8 cellular contexts compared by ENCODE assay signal in the genomic region with DNA sequence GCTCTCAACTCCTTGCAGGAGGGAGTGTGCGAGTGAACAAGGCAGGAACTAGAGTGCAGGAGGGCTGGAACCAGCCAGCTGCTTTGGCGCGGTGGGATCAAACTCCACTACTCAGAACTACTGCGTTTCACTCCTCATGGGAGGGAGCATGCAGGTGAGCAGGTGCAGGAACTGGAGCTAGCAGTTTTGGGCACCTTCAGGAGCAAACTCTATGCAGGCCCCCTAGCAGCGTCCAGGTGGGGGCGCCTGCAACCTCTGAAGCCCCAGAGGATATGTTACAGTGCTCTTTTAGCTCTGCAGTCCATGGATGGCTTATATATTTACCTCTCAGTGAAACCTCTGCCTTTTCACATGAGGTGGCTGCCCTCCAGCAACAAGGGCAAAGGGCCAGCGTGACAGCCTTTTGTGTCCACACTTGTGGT.
DNase-seq lines count a peak whose midpoint lies in the region; ATAC-seq and TF ChIP-seq lines count a peak whose summit lies in the region.

No MANE protein-coding gene starts in this region.

- peak; percentile 1 for DNase-seq in NCI-H1694 (lab: John Stamatoyannopoulos, UW)
- DNase-seq in NCI-H1694 treated with DMSO at 0.1 percent for 48 hours (lab: John Stamatoyannopoulos, UW) = no peak
- DNase-seq in NCI-H69 (lab: John Stamatoyannopoulos, UW) = peak; percentile 86
- peak; percentile 33 for DNase-seq in glutamatergic neuron
- DNase-seq in stimulated activated naive B cell treated with anti-CD40 and anti-IgM and Interleukin-4, amounts not matched to agents 10 μg/mL and 1 μg/mL and 100 μg/mL, for 72 hours = no peak
- DNase-seq in stimulated activated CD4-positive, alpha-beta T cell treated with anti-CD3 and anti-CD28 coated beads, Interleukin-2, amount 100 ng/mL, for 48 hours = no peak

- no peak for TF ChIP-seq CTCF in glutamatergic neuron (IDR thresholded peaks at IDR 0.05; ENCODE audit: partially characterized antibody, unreplicated experiment)

- peaks cover 2% of the 10 kb centered on the region for H3K27me3 Mint-ChIP-seq in glutamatergic neuron (ENCODE audit: unreplicated experiment)
- H3K27me3 Mint-ChIP-seq in stimulated activated naive B cell treated with anti-CD40 and anti-IgM and Interleukin-4, amounts not matched to agents 10 μg/mL and 1 μg/mL and 100 μg/mL, for 72 hours = peaks cover 3 to 5% of the 10 kb centered on the region in 2 donors

- H3K9me3 Mint-ChIP-seq in glutamatergic neuron (ENCODE audit: unreplicated experiment) = no peaks in the 10 kb centered on the region
- no peaks in the 10 kb centered on the region for H3K9me3 Mint-ChIP-seq in stimulated activated naive B cell treated with anti-CD40 and anti-IgM and Interleukin-4, amounts not matched to agents 10 μg/mL and 1 μg/mL and 100 μg/mL, for 72 hours

- ATAC-seq in stimulated activated naive B cell treated with anti-CD40 and anti-IgM and Interleukin-4, amounts not matched to agents 10 μg/mL and 1 μg/mL and 100 μg/mL, for 72 hours (replicated peaks) = peak; percentile 69 to 80
- ATAC-seq in GM18867 (IDR thresholded peaks at IDR 0.05; ENCODE audit: unreplicated experiment) (no peak), HG03565 (IDR thresholded peaks at IDR 0.05; ENCODE audit: unreplicated experiment) (no peak)

- no peaks in the 10 kb centered on the region for H3K36me3 Mint-ChIP-seq in glutamatergic neuron (ENCODE audit: unreplicated experiment)
- no peaks in the 10 kb centered on the region for H3K36me3 Mint-ChIP-seq in stimulated activated naive B cell treated with anti-CD40 and anti-IgM and Interleukin-4, amounts not matched to agents 10 μg/mL and 1 μg/mL and 100 μg/mL, for 72 hours

- H3K4me3 Mint-ChIP-seq in glutamatergic neuron (ENCODE audit: unreplicated experiment) = no peak overlapping the region
- H3K4me3 Mint-ChIP-seq in stimulated activated naive B cell treated with anti-CD40 and anti-IgM and Interleukin-4, amounts not matched to agents 10 μg/mL and 1 μg/mL and 100 μg/mL, for 72 hours = no peak overlapping the region

- peaks cover 7% of the 10 kb centered on the region for H3K4me1 Mint-ChIP-seq in glutamatergic neuron (ENCODE audit: low read depth, unreplicated experiment)
- H3K4me1 Mint-ChIP-seq in stimulated activated naive B cell treated with anti-CD40 and anti-IgM and Interleukin-4, amounts not matched to agents 10 μg/mL and 1 μg/mL and 100 μg/mL, for 72 hours = peaks cover 0 to 2% of the 10 kb centered on the region in 2 donors

- no peak overlapping the region for H3K27ac Mint-ChIP-seq in glutamatergic neuron (ENCODE audit: unreplicated experiment)
- H3K27ac Mint-ChIP-seq in stimulated activated naive B cell treated with anti-CD40 and anti-IgM and Interleukin-4, amounts not matched to agents 10 μg/mL and 1 μg/mL and 100 μg/mL, for 72 hours = peak overlapping the region; percentile 70

Comparison
In these comparisons a context has a peak if more than half of its experiments do, and no peak if none do; other contexts are left out.
1. DNase-seq: peak in NCI-H1694 (single experiment), NCI-H69 (single experiment) and glutamatergic neuron (single experiment); none in NCI-H1694 treated with DMSO at 0.1 percent for 48 hours (single experiment), stimulated activated naive B cell treated with anti-CD40 and anti-IgM and Interleukin-4, amounts not matched to agents 10 μg/mL and 1 μg/mL and 100 μg/mL, for 72 hours (single experiment) and stimulated activated CD4-positive, alpha-beta T cell treated with anti-CD3 and anti-CD28 coated beads, Interleukin-2, amount 100 ng/mL, for 48 hours (0 of 2).
2. ATAC-seq: peak in stimulated activated naive B cell treated with anti-CD40 and anti-IgM and Interleukin-4, amounts not matched to agents 10 μg/mL and 1 μg/mL and 100 μg/mL, for 72 hours (2 of 2); none in GM18867 (single experiment) and HG03565 (single experiment).